Comparison of ENCODE assay signal across 8 cellular contexts in the genomic region with DNA sequence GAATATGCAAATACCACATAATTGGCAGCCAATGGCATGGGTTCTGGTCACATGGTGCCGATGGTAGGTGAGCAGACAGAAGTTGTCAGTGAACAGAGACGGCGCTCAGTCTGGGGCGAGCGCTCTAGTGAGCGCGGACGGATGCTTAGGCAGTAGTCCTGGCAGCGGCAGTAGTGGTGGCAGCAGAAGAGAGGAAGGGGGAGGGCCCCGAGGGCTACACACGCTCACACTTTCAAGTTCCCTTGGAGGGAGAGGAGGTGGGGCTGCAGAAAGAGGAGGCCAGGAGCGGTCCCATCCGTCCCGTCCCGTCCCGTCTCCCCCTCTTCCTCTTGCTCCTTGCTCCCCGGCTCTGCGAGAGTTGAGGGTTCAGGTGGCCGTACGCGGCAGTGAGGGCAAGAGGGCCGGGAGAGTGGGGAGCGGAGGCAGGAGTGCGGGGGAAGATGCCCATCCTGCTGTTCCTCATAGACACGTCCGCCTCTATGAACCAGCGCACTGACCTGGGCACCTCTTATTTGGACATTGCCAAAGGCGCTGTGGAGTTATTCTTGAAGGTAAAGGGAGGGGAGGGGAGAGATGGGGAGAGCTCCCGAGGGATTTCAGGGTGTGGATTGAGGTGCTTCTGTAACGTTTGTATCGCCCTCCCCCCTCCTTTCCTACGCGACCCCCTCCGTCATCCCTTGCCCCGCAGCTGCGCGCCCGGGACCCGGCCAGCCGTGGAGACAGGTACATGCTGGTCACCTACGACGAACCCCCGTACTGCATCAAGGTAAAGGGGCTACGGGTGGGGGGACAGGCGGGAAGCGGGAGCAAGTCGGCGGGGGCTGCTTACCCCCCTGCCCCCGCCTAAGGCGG. TPM values are rescaled to one million over a fixed set of nuclear protein-coding genes. Genes with fewer than 3 reads are reported as not detected.
A peak's percentile ranks its signal among the peaks of the same experiment; 100 is the strongest.
DNase-seq lines count a peak whose midpoint lies in the region; ATAC-seq and TF ChIP-seq lines count a peak whose summit lies in the region.

Gene INTS6L, plus strand, starts transcription at position 108 of the 852 bp plus-strand sequence. Its CDS starts 333 bp downstream, at position 441.

- TF ChIP-seq POLR2A in right lobe of liver (IDR thresholded peaks at IDR 0.05), result peak; percentile 84

- H3K27ac ChIP-seq in right lobe of liver, result peak within 1 kb of the TSS; percentile 63 to 74 (median 64)

- ATAC-seq in GM18907 (IDR thresholded peaks at IDR 0.05; ENCODE audit: unreplicated experiment) (peak; percentile 90), HG03139 (IDR thresholded peaks at IDR 0.05; ENCODE audit: unreplicated experiment) (peak; percentile 84), right lobe of liver (peak; percentile 74 to 83 (median 78))

- DNase-seq in AG08396 (ENCODE audit: low spot score) (peak; percentile 62), NCI-H526 (lab: John Stamatoyannopoulos, UW) (peak; percentile 85 to 86), dermis blood vessel endothelial cell (peak; percentile 90), right lobe of liver (peak; percentile 67 to 79 (median 76))
- peak; percentile 74 to 80 for DNase-seq in activated CD4-positive, alpha-beta T cell treated with anti-CD3 and anti-CD28 coated beads, Interleukin-2, amount 50 U/mL, for 48 hours
- peak; percentile 64 to 85 for DNase-seq in stimulated activated CD4-positive, alpha-beta T cell treated with anti-CD3 and anti-CD28 coated beads, Interleukin-4, amount 100 ng/mL, for 4 hours

- H3K4me3 ChIP-seq in right lobe of liver, result peak within 1 kb of the TSS; percentile 31 to 42 (median 36)

- H3K27me3 ChIP-seq in right lobe of liver, result peaks cover 0 to 10% of the 10 kb centered on the region in 2 donors

- intact Hi-C loops in right lobe of liver (cut with DNase I), result no loop called here

- no peaks in the 10 kb centered on the region for H3K9me3 ChIP-seq in right lobe of liver

- 19% methylated on average over 19 of the region's 50 CpGs for WGBS in right lobe of liver (ENCODE audit: insufficient coverage, low coverage, low lambda C conversion rate, missing lambda C conversion rate)

- H3K4me1 ChIP-seq in right lobe of liver, result no peaks in the 10 kb centered on the region

- H3K36me3 ChIP-seq in right lobe of liver, result no peaks in the 10 kb centered on the region

- TF ChIP-seq CTCF in right lobe of liver (IDR thresholded peaks at IDR 0.05), result no peak

RNA-seq across cellular contexts. Expression of gene INTS6L, which starts in this region (rescaled TPM):
- total RNA-seq in dermis blood vessel endothelial cell (3.3 and 4.6 TPM in 2 replicates), right lobe of liver (1 to 10 TPM in 4 of 6 experiments, under 1 TPM in 2; 0.37 to 2.0 (median 1.1) TPM)

Comparison
In these comparisons a context has a peak if more than half of its experiments do, and no peak if none do; other contexts are left out.
1. Peak in every context shown above with its lines: DNase-seq, ATAC-seq, H3K4me3 ChIP-seq and H3K27ac ChIP-seq.